8 cellular contexts compared by ENCODE assay signal in the genomic region with DNA sequence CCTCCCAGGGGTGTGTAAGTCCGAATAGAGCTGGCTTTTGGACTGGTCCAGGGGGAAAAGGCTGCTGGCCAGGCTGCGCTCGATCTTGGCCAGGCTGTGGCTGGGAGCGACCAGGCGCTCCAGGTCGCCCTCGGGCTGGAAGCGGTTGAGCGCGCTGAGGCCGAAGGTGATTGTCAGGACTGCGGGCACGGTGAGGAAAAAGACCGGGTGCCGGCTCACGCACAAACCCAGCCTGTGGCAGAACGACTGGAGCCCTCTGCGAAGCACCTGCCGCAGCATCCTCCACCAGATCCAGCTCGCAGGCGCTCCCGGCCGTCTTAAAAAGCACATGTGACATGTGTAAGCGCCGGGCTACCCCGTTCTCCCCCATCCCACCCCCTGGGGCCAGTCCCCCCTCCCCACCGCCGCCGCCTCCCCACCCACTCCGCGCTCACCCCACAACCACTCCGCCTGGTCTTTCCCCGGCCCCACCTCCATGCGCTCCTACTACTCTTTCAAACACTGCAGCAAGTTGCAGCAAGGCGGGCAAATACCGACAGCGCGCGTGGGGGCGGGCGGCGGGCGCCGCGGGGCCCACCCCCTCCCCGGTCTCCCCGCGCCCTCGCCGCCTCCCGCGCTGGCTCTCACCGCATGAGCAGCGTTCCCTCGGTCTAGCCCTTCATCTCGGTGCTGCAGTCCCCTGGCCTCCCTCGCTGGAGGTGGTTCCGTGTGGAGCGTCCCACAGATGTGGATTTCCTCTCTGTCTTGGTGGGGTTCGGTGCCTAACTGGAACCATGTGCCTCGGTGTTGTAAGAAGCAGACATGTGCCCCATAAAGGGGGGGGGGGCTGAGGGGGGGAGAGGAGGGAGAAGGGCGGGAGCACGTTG. TPM values are rescaled to one million over a fixed set of nuclear protein-coding genes. Genes with fewer than 3 reads are reported as not detected.
DNase-seq lines count a peak whose midpoint lies in the region; ATAC-seq and TF ChIP-seq lines count a peak whose summit lies in the region.

No MANE protein-coding gene starts in this region.

- no peaks in the 10 kb centered on the region for H3K9me2 ChIP-seq in OCI-LY7 (ENCODE audit: insufficient read depth, low read length)

- intact Hi-C loops in OCI-LY7 (cut with micrococcal nuclease; ENCODE audit: unreplicated experiment): no loop called here

- H4K20me1 ChIP-seq in OCI-LY7 (ENCODE audit: insufficient read depth, low read length): no peaks in the 10 kb centered on the region

- DNase-seq in GM03348 (ENCODE audit: low spot score) (peak; percentile 23), NCI-H774 (lab: John Stamatoyannopoulos, UW) (peak; percentile 47), glomerular visceral epithelial cell (ENCODE audit: extremely low spot score) (peak; percentile 11), NCI-H2196 (lab: John Stamatoyannopoulos, UW; ENCODE audit: unreplicated experiment) (no peak), OCI-LY7 (ENCODE audit: low spot score) (no peak), KBM-7 (no peak)

- H3K4me3 ChIP-seq in rectal smooth muscle tissue (ENCODE audit: low read length) (peak overlapping the region; percentile 22), OCI-LY7 (ENCODE audit: low read depth, low read length, poor library complexity, severe bottlenecking) (no peak overlapping the region)

- no TSS peak for BruUV-seq in OCI-LY7 (replicated peaks; lab: Mats Ljungman, UMichigan)

- no peak overlapping the region for H3K4me2 ChIP-seq in OCI-LY7 (ENCODE audit: low read length)

- in situ Hi-C loops in KBM-7 (cut with MboI; ENCODE audit: low pct_unique_long_range_greater_than_20kb, low sequenced_read_pairs): no loop called here

- POLR2A ChIA-PET in OCI-LY7 (lab: Charles Lee): no interaction called here

- H3K27me3 ChIP-seq in rectal smooth muscle tissue (ENCODE audit: control insufficient read depth, insufficient read depth, low read length): no peaks in the 10 kb centered on the region

- CTCF ChIA-PET in OCI-LY7 (lab: Charles Lee; ENCODE audit: unreplicated experiment): no interaction called here

- no peaks in the 10 kb centered on the region for H3K9me3 ChIP-seq in OCI-LY7 (ENCODE audit: low read length)

- H3K36me3 ChIP-seq in rectal smooth muscle tissue (ENCODE audit: control insufficient read depth, insufficient read depth, low read length) (no peaks in the 10 kb centered on the region), OCI-LY7 (ENCODE audit: insufficient read depth, low read length) (no peaks in the 10 kb centered on the region)

- no peak overlapping the region for H3K9ac ChIP-seq in rectal smooth muscle tissue (ENCODE audit: low read length)

- TF ChIP-seq CTCF in OCI-LY7 (conservative IDR thresholded peaks at IDR 0.05; ENCODE audit: low read length): no peak

- no peaks in the 10 kb centered on the region for H3K79me2 ChIP-seq in OCI-LY7 (ENCODE audit: insufficient read depth, low read depth, low read length)

- no peak overlapping the region for H2AFZ ChIP-seq in OCI-LY7 (ENCODE audit: low read length)

- no peak for ATAC-seq in HG03571 (IDR thresholded peaks at IDR 0.05; ENCODE audit: unreplicated experiment)

- H3K4me1 ChIP-seq in rectal smooth muscle tissue (ENCODE audit: control insufficient read depth, insufficient read depth, low read length) (no peaks in the 10 kb centered on the region), OCI-LY7 (ENCODE audit: insufficient read depth, low read length, poor library complexity, severe bottlenecking) (no peaks in the 10 kb centered on the region)

- H3K27ac ChIP-seq in rectal smooth muscle tissue (ENCODE audit: low read depth, low read length) (no peak overlapping the region), OCI-LY7 (ENCODE audit: low read depth, low read length, poor library complexity, severe bottlenecking) (no peak overlapping the region)

RNA-seq across cellular contexts. Expression of a gene that starts 42.4 kb away (rescaled TPM):
- total RNA-seq in OCI-LY7 (2014; rRNA removed; shearing (Covaris generic)): not detected in 2 replicates
- total RNA-seq in OCI-LY7 (2022): not detected in 2 replicates

Comparison
In these comparisons a context has a peak if more than half of its experiments do, and no peak if none do; other contexts are left out.
1. DNase-seq: peak in GM03348 (single experiment), NCI-H774 (single experiment) and glomerular visceral epithelial cell (single experiment); none in NCI-H2196 (single experiment), OCI-LY7 (single experiment) and KBM-7 (single experiment).